ENCODE assay signal across 17 cellular contexts in genomic region chr10:28763471-28763870, GRCh38.
DNase-seq lines count a peak whose midpoint lies in the region; ATAC-seq and TF ChIP-seq lines count a peak whose summit lies in the region.
"Had no signal": no experiment of that assay in that cellular context is flagged by ENCODE, and none has a peak within 500 bp of the region (broad histone marks: within the 10 kb centered on the region; RNA-seq: fewer than 3 reads in every experiment).

No MANE protein-coding gene starts in this region.

- DNase-seq in endodermal cell (no peak), iPS-NIHi7 (ENCODE audit: extremely low spot score) (no peak), AG08396 (ENCODE audit: low spot score) (no peak)
- no peak for DNase-seq in naive thymus-derived CD4-positive, alpha-beta T cell
- DNase-seq: AML-193, MV-4-11, NCI-H1694 treated with DMSO at 0.1 percent for 48 hours, NCI-H510A treated with DMSO at 0.1 percent for 48 hours, NCI-H82, OCI-M1, RPMI8226, SHP77 treated with DMSO at 0.1 percent for 48 hours had no signal

- no peaks in the 10 kb centered on the region for H3K36me3 Mint-ChIP-seq in endodermal cell (ENCODE audit: low read depth)
- no peaks in the 10 kb centered on the region for H3K36me3 Mint-ChIP-seq in nephron (ENCODE audit: low read depth)
- no peaks in the 10 kb centered on the region for H3K36me3 Mint-ChIP-seq in naive thymus-derived CD4-positive, alpha-beta T cell

- H3K36me3 ChIP-seq in HUES48 (ENCODE audit: control insufficient read depth, insufficient read depth, low read length) (no peaks in the 10 kb centered on the region), endodermal cell (ENCODE audit: control insufficient read depth, insufficient read depth, low read length) (no peaks in the 10 kb centered on the region)
- H3K36me3 ChIP-seq in naive thymus-derived CD4-positive, alpha-beta T cell (ENCODE audit: control insufficient read depth in 2 of 3, insufficient read depth in 3 of 3, low read length in 3 of 3) = no peaks in the 10 kb centered on the region

- POLR2A ChIA-PET in naive thymus-derived CD4-positive, alpha-beta T cell (lab: Charles Lee) = no interaction called here

- H3K4me3 Mint-ChIP-seq in endodermal cell = no peak overlapping the region
- no peak overlapping the region for H3K4me3 Mint-ChIP-seq in nephron
- no peak overlapping the region for H3K4me3 Mint-ChIP-seq in naive thymus-derived CD4-positive, alpha-beta T cell

- H3K9ac ChIP-seq in HUES48 (ENCODE audit: low read depth, low read length) (peak overlapping the region; percentile 23; the same call in 1 of the 2 replicates), endodermal cell (ENCODE audit: extremely low read depth, low read length, poor library complexity, severe bottlenecking) (no peak overlapping the region)
- H3K9ac ChIP-seq: KMS-11 had no signal

- 100% methylated on average over 1 of the region's 1 CpG; no CpG with 5 or more reads in 1 of the 2 experiments for WGBS in endodermal cell (ENCODE audit: insufficient coverage in 1 of 2, insufficient read length in 1 of 2), 2 experiments

- H3K9me3 Mint-ChIP-seq in endodermal cell (no peaks in the 10 kb centered on the region), nephron (no peaks in the 10 kb centered on the region)
- no peaks in the 10 kb centered on the region for H3K9me3 Mint-ChIP-seq in naive thymus-derived CD4-positive, alpha-beta T cell

- H3K4me1 Mint-ChIP-seq in endodermal cell (peaks cover 14% of the 10 kb centered on the region), nephron (peaks cover 31% of the 10 kb centered on the region)
- H3K4me1 Mint-ChIP-seq in naive thymus-derived CD4-positive, alpha-beta T cell = no peaks in the 10 kb centered on the region

- H3K4me3 ChIP-seq in HUES48 (ENCODE audit: low read depth, low read length) = no peak overlapping the region
- H3K4me3 ChIP-seq in endodermal cell (ENCODE audit: low read length) = no peak overlapping the region
- H3K4me3 ChIP-seq in naive thymus-derived CD4-positive, alpha-beta T cell (ENCODE audit: low read length) = no peak overlapping the region

- H3K27ac ChIP-seq in HUES48 (ENCODE audit: low read depth, low read length) = no peak overlapping the region
- H3K27ac ChIP-seq in endodermal cell (ENCODE audit: low read depth, low read length) = peak overlapping the region; percentile 12
- no peak overlapping the region for H3K27ac ChIP-seq in naive thymus-derived CD4-positive, alpha-beta T cell (ENCODE audit: low read depth, low read length)
- H3K27ac ChIP-seq: C4-2B, KMS-11 had no signal

- no peak overlapping the region for H3K27ac Mint-ChIP-seq in endodermal cell
- H3K27ac Mint-ChIP-seq in nephron = peak overlapping the region; percentile 10 to 50 (median 12)
- no peak overlapping the region for H3K27ac Mint-ChIP-seq in naive thymus-derived CD4-positive, alpha-beta T cell

- H3K4me1 ChIP-seq in HUES48 (ENCODE audit: control insufficient read depth, insufficient read depth, low read length) = peaks cover 29% of the 10 kb centered on the region
- no peaks in the 10 kb centered on the region for H3K4me1 ChIP-seq in endodermal cell (ENCODE audit: control insufficient read depth, insufficient read depth, low read length)
- no peaks in the 10 kb centered on the region for H3K4me1 ChIP-seq in naive thymus-derived CD4-positive, alpha-beta T cell (ENCODE audit: control insufficient read depth in 2 of 2, insufficient read depth in 2 of 2, low read length in 2 of 2)

- no peak for ATAC-seq in naive thymus-derived CD4-positive, alpha-beta T cell
- no peak for ATAC-seq in HG03442 (IDR thresholded peaks at IDR 0.05; ENCODE audit: unreplicated experiment)

- TF ChIP-seq CTCF in endodermal cell (conservative IDR thresholded peaks at IDR 0.05) (no peak), nephron (IDR thresholded peaks at IDR 0.05; ENCODE audit: unreplicated experiment in 3 of 3) (no peak)

- H3K9me3 ChIP-seq in HUES48 (ENCODE audit: control insufficient read depth, insufficient read depth, low read length) (no peaks in the 10 kb centered on the region), endodermal cell (ENCODE audit: control insufficient read depth, low read length) (no peaks in the 10 kb centered on the region)
- H3K9me3 ChIP-seq in naive thymus-derived CD4-positive, alpha-beta T cell (ENCODE audit: control insufficient read depth in 2 of 3, low read length in 3 of 3) = no peaks in the 10 kb centered on the region

- H3K27me3 ChIP-seq in HUES48 (ENCODE audit: control insufficient read depth, insufficient read depth, low read length) (no peaks in the 10 kb centered on the region), endodermal cell (ENCODE audit: control insufficient read depth, insufficient read depth, low read length, poor library complexity, severe bottlenecking) (peaks cover 13% of the 10 kb centered on the region)
- H3K27me3 ChIP-seq in naive thymus-derived CD4-positive, alpha-beta T cell (ENCODE audit: control insufficient read depth in 2 of 2, insufficient read depth in 2 of 2, low read length in 2 of 2) = no peaks in the 10 kb centered on the region

- intact Hi-C loops in naive thymus-derived CD4-positive, alpha-beta T cell (cut with micrococcal nuclease) = no loop called here

- CTCF ChIA-PET in naive thymus-derived CD4-positive, alpha-beta T cell (lab: Charles Lee) = no interaction called here

- H3K27me3 Mint-ChIP-seq in endodermal cell (ENCODE audit: insufficient read depth) (peaks cover 14% of the 10 kb centered on the region), nephron (ENCODE audit: low read depth) (peaks cover 8% of the 10 kb centered on the region)
- H3K27me3 Mint-ChIP-seq in naive thymus-derived CD4-positive, alpha-beta T cell = peaks cover 0 to 33% (median 21%) of the 10 kb centered on the region in 5 donors

Comparison
In these comparisons a context has a peak if more than half of its experiments do, and no peak if none do; other contexts are left out.
1. H3K27ac Mint-ChIP-seq: peak in nephron (3 of 3); none in endodermal cell (single experiment) and naive thymus-derived CD4-positive, alpha-beta T cell (0 of 9).